ENCODE assay signal across 8 cellular contexts in genomic region chr9:72476617-72477375, GRCh38. TPM values are rescaled to one million over a fixed set of nuclear protein-coding genes. Genes with fewer than 3 reads are reported as not detected.
A peak's percentile ranks its signal among the peaks of the same experiment; 100 is the strongest.
DNase-seq lines count a peak whose midpoint lies in the region; ATAC-seq, FAIRE-seq and TF ChIP-seq lines count a peak whose summit lies in the region.

No MANE protein-coding gene starts in this region.

- H3K27me3 ChIP-seq in endodermal cell (ENCODE audit: control insufficient read depth, insufficient read depth, low read length, poor library complexity, severe bottlenecking) (no peaks in the 10 kb centered on the region), aorta (ENCODE audit: control insufficient read depth in 1 of 2, insufficient read depth in 2 of 2, low read length in 1 of 2) (no peaks in the 10 kb centered on the region)

- intact Hi-C loops in aorta (cut with DNase I), result no loop called here

- no peak overlapping the region for H3K27ac Mint-ChIP-seq in T-helper 17 cell
- no peak overlapping the region for H3K27ac Mint-ChIP-seq in endodermal cell

- H3K36me3 ChIP-seq in endodermal cell (ENCODE audit: control insufficient read depth, insufficient read depth, low read length) (no peaks in the 10 kb centered on the region), aorta (ENCODE audit: control insufficient read depth in 1 of 2, insufficient read depth in 2 of 2, low read length in 1 of 2) (no peaks in the 10 kb centered on the region)

- H3K4me1 Mint-ChIP-seq in T-helper 17 cell (peaks cover 21% of the 10 kb centered on the region), endodermal cell (peaks cover 13% of the 10 kb centered on the region)

- no peak overlapping the region for H3K9ac ChIP-seq in endodermal cell (ENCODE audit: extremely low read depth, low read length, poor library complexity, severe bottlenecking)

- H3K4me3 ChIP-seq in endodermal cell (ENCODE audit: low read length), result no peak overlapping the region
- no peak overlapping the region for H3K4me3 ChIP-seq in aorta (ENCODE audit: low read length in 2 of 2)

- no peaks in the 10 kb centered on the region for H3K27me3 Mint-ChIP-seq in T-helper 17 cell
- no peaks in the 10 kb centered on the region for H3K27me3 Mint-ChIP-seq in endodermal cell (ENCODE audit: insufficient read depth)

- H3K36me3 Mint-ChIP-seq in T-helper 17 cell (ENCODE audit: low read depth), result no peaks in the 10 kb centered on the region
- H3K36me3 Mint-ChIP-seq in endodermal cell (ENCODE audit: low read depth), result no peaks in the 10 kb centered on the region

- no peak for TF ChIP-seq CTCF in endodermal cell (conservative IDR thresholded peaks at IDR 0.05)

- H3K4me3 Mint-ChIP-seq in T-helper 17 cell (no peak overlapping the region), endodermal cell (no peak overlapping the region)

- H3K4me1 ChIP-seq in endodermal cell (ENCODE audit: control insufficient read depth, insufficient read depth, low read length) (no peaks in the 10 kb centered on the region), aorta (ENCODE audit: control insufficient read depth in 1 of 2, insufficient read depth in 2 of 2, low read length in 2 of 2) (no peaks in the 10 kb centered on the region)

- H3K27ac ChIP-seq in endodermal cell (ENCODE audit: low read depth, low read length) (no peak overlapping the region), aorta (ENCODE audit: low read depth in 1 of 2, low read length in 2 of 2) (no peak overlapping the region)

- peak; percentile 79 for DNase-seq in H54 (ENCODE audit: insufficient read length, low spot score)
- DNase-seq in T-helper 17 cell, result no peak
- peak; percentile 68 for DNase-seq in endodermal cell
- DNase-seq in stimulated activated CD4-positive, alpha-beta T cell treated with anti-CD3 and anti-CD28 coated beads, Interleukin-4, amount 100 ng/mL, for 1 hour, result peak; percentile 39
- DNase-seq in aorta, result no peak
- DNase-seq in NCI-H1417 treated with DMSO at 0.1 percent for 48 hours (lab: John Stamatoyannopoulos, UW), result no peak
- no peak for DNase-seq in T-helper 9 cell

- H3K9me3 Mint-ChIP-seq in endodermal cell, result peaks cover 2% of the 10 kb centered on the region

- no peak for TF ChIP-seq POLR2A in H54 (IDR thresholded peaks at IDR 0.05; ENCODE audit: low read depth, low read length)

- 43 to 76% methylated on average over 1 to 2 of the region's 2 CpGs for WGBS in endodermal cell (ENCODE audit: insufficient coverage in 1 of 2, insufficient read length in 1 of 2), 2 experiments
- WGBS in aorta, 2 donors, result 94 to 96% methylated on average over 2 of the region's 2 CpGs

- ATAC-seq in T-helper 17 cell (peak; percentile 72), aorta (ENCODE audit: low FRiP score) (no peak), GM18861 (IDR thresholded peaks at IDR 0.05; ENCODE audit: unreplicated experiment) (no peak)

- H3K9me3 ChIP-seq in T-helper 17 cell (ENCODE audit: control insufficient read depth, low read length, poor library complexity, severe bottlenecking) (no peaks in the 10 kb centered on the region), endodermal cell (ENCODE audit: control insufficient read depth, low read length) (no peaks in the 10 kb centered on the region), aorta (ENCODE audit: control insufficient read depth, low read length) (no peaks in the 10 kb centered on the region)

- peak; percentile 99 for FAIRE-seq in H54 (lab: Jason Lieb, UNC)

RNA-seq across cellular contexts. Expression of gene TMC1, which starts 44.6 kb away (rescaled TPM):
- total RNA-seq in T-helper 17 cell (not detected), endodermal cell (under 1 TPM in 1 of 2 donors, not detected in 1; 0.09 TPM), aorta (1 to 10 TPM in 1 of 2 donors, under 1 TPM in 1; 0.62 to 2.9 TPM)
- polyA plus RNA-seq in endodermal cell (2013, experiment 1 of 2), result not detected
- polyA plus RNA-seq in endodermal cell (2013, experiment 2 of 2), result not detected
- polyA plus RNA-seq in aorta, result not detected

Comparison
In these comparisons a context has a peak if more than half of its experiments do, and no peak if none do; other contexts are left out.
1. DNase-seq: peak in H54 (single experiment), endodermal cell (single experiment) and stimulated activated CD4-positive, alpha-beta T cell treated with anti-CD3 and anti-CD28 coated beads, Interleukin-4, amount 100 ng/mL, for 1 hour (single experiment); none in T-helper 17 cell (0 of 3), aorta (0 of 2), NCI-H1417 treated with DMSO at 0.1 percent for 48 hours (single experiment) and T-helper 9 cell (single experiment).